In genomic region chr16:11104168-11105037, GRCh38 we compare ENCODE assay signal across 7 cellular contexts.
DNase-seq lines count a peak whose midpoint lies in the region; ATAC-seq and TF ChIP-seq lines count a peak whose summit lies in the region.

No MANE protein-coding gene starts in this region.

- TF ChIP-seq POLR2A in erythroblast (IDR thresholded peaks at IDR 0.05; ENCODE audit: low read length): peak; percentile 47

- no peaks in the 10 kb centered on the region for H3K27me3 Mint-ChIP-seq in stimulated activated naive B cell treated with anti-CD40 and anti-IgM and Interleukin-4, amounts not matched to agents 10 μg/mL and 1 μg/mL and 100 μg/mL, for 72 hours

- H3K36me3 Mint-ChIP-seq in stimulated activated naive B cell treated with anti-CD40 and anti-IgM and Interleukin-4, amounts not matched to agents 10 μg/mL and 1 μg/mL and 100 μg/mL, for 72 hours: peaks cover 44 to 67% of the 10 kb centered on the region in 2 donors

- peaks cover 45 to 84% of the 10 kb centered on the region in 2 donors for H3K4me1 Mint-ChIP-seq in stimulated activated naive B cell treated with anti-CD40 and anti-IgM and Interleukin-4, amounts not matched to agents 10 μg/mL and 1 μg/mL and 100 μg/mL, for 72 hours

- H3K27ac Mint-ChIP-seq in stimulated activated naive B cell treated with anti-CD40 and anti-IgM and Interleukin-4, amounts not matched to agents 10 μg/mL and 1 μg/mL and 100 μg/mL, for 72 hours: peak overlapping the region; percentile 94

- ATAC-seq in GM19452 (IDR thresholded peaks at IDR 0.05; ENCODE audit: unreplicated experiment) (peak; percentile 20), HG03432 (IDR thresholded peaks at IDR 0.05; ENCODE audit: unreplicated experiment) (peak; percentile 27)
- peak; percentile 3 to 4 for ATAC-seq in stimulated activated naive B cell treated with anti-CD40 and anti-IgM and Interleukin-4, amounts not matched to agents 10 μg/mL and 1 μg/mL and 100 μg/mL, for 72 hours (replicated peaks)

- no peaks in the 10 kb centered on the region for H3K9me3 Mint-ChIP-seq in stimulated activated naive B cell treated with anti-CD40 and anti-IgM and Interleukin-4, amounts not matched to agents 10 μg/mL and 1 μg/mL and 100 μg/mL, for 72 hours

- DNase-seq in erythroblast (lab: John Stamatoyannopoulos, UW) (no peak), hippocampal formation (lab: John Stamatoyannopoulos, UW) (no peak), DMS153 treated with DMSO at 0.1 percent for 48 hours (lab: John Stamatoyannopoulos, UW; ENCODE audit: unreplicated experiment) (no peak), DMS114 treated with DMSO at 0.1 percent for 48 hours (lab: John Stamatoyannopoulos, UW; ENCODE audit: unreplicated experiment) (no peak)
- no peak for DNase-seq in stimulated activated naive B cell treated with anti-CD40 and anti-IgM and Interleukin-4, amounts not matched to agents 10 μg/mL and 1 μg/mL and 100 μg/mL, for 72 hours

- peak overlapping the region; percentile 4 to 50 for H3K4me3 Mint-ChIP-seq in stimulated activated naive B cell treated with anti-CD40 and anti-IgM and Interleukin-4, amounts not matched to agents 10 μg/mL and 1 μg/mL and 100 μg/mL, for 72 hours
